ENCODE assay signal across 2 cellular contexts in genomic region chr7:143264196-143264568, GRCh38.
DNase-seq lines count a peak whose midpoint lies in the region; TF ChIP-seq lines count a peak whose summit lies in the region.
"Not testable (repeated sequence)": the region's sequence is repeated elsewhere in the genome, so short reads cannot be mapped to it uniquely, and the experiment has no call there.

No MANE protein-coding gene starts in this region.

- DNase-seq in RWPE1 (ENCODE audit: low spot score), result not testable (repeated sequence)

- H3K27me3 ChIP-seq in muscle layer of colon (ENCODE audit: control insufficient read depth in 1 of 2, insufficient read depth in 2 of 2, low read length in 2 of 2), result not testable (repeated sequence)

- POLR2A ChIA-PET in RWPE1 (lab: Yijun Ruan, JAX; ENCODE audit: low non-redundant PET), result not testable (repeated sequence)

- H3K27ac ChIP-seq in RWPE1 (peak overlapping the region; percentile 74), muscle layer of colon (ENCODE audit: low read depth, low read length) (peak overlapping the region; percentile 91)

- H3K4me3 ChIP-seq in muscle layer of colon (ENCODE audit: low read depth in 1 of 2, low read length in 2 of 2), result peak overlapping the region; percentile 94 to 97

- CTCF ChIA-PET in RWPE1 (lab: Yijun Ruan, JAX), result not testable (repeated sequence)

- H3K9me3 ChIP-seq in muscle layer of colon (ENCODE audit: low read length), result not testable (repeated sequence)

- peaks cover 19% of the 10 kb centered on the region for H3K4me1 ChIP-seq in muscle layer of colon (ENCODE audit: insufficient read depth, low read length)

- peak overlapping the region; percentile 80 for H3K9ac ChIP-seq in muscle layer of colon (ENCODE audit: low read length)

- H3K36me3 ChIP-seq in muscle layer of colon (ENCODE audit: insufficient read depth, low read length), result peaks cover 28% of the 10 kb centered on the region

- not testable (repeated sequence) for TF ChIP-seq CTCF in RWPE1 (conservative IDR thresholded peaks at IDR 0.05; ENCODE audit: low read depth)
